ENCODE assay signal across 13 cellular contexts in the genomic region with DNA sequence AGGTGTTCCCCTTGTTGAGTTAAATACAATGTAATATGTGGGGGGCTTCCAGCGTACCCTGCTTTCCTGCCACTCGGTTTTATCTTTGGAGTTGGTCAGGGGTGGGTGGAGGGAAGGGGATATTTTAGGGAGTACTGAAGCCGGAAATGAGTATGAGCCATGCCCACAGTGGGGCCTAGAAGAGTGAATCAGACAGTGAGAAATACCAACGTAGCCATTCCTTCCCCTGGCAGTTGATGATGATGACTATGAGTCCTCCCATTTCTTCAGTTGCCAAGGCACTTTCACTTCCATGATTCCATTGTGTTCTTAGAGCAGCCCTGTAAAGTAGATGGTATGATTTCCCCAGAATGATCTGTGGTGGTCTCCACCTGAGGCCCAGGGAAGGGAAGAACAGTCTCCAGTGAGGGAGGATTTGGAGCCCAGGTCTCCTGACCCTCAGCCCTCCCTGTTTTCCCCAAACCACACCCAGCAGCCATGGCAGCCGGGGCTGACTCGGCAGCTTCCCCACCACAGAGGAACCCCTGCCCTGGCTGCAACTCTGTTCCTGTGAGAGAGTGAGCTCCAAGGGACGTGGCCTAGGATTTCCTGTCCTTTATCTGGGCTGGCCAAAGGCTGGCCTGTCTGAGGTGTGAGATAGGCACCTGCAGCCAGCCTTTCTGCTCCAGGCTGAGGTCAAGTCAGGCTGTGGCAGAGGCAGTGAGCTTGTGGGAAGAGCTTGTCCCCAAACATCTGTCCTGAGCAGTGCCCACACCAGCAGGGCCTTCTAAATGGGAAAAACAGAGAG. TPM values are rescaled to one million over a fixed set of nuclear protein-coding genes. Genes with fewer than 3 reads are reported as not detected.
DNase-seq lines count a peak whose midpoint lies in the region; ATAC-seq and TF ChIP-seq lines count a peak whose summit lies in the region.
"Had no signal": no experiment of that assay in that cellular context is flagged by ENCODE, and none has a peak within 500 bp of the region (broad histone marks: within the 10 kb centered on the region; RNA-seq: fewer than 3 reads in every experiment).

No MANE protein-coding gene starts in this region.

- no peak overlapping the region for H3K4me3 ChIP-seq in AG09309 (ENCODE audit: control insufficient read depth, low read depth, low read length)

- ATAC-seq in HG03469 (IDR thresholded peaks at IDR 0.05; ENCODE audit: unreplicated experiment): no peak
- ATAC-seq: naive thymus-derived CD8-positive, alpha-beta T cell had no signal

- no peak for TF ChIP-seq CTCF in AG09309 (IDR thresholded peaks at IDR 0.05; ENCODE audit: control insufficient read depth, insufficient read depth, low read depth, low read length, missing control alignments)

- DNase-seq in AG09309 (ENCODE audit: low read depth) (peak; percentile 24), M059J (ENCODE audit: low read depth) (peak; percentile 93), astrocyte of the hippocampus (ENCODE audit: low read depth, low spot score) (peak; percentile 20), kidney tubule cell (ENCODE audit: low spot score) (peak; percentile 84), cortex of kidney (lab: John Stamatoyannopoulos, UW) (no peak), NCI-H524 treated with DMSO at 0.1 percent for 48 hours (lab: John Stamatoyannopoulos, UW) (no peak)
- no peak for DNase-seq in activated CD4-positive, alpha-beta T cell treated with anti-CD3 and anti-CD28 coated beads, Interleukin-2, amount 50 U/mL, for 1 hour
- DNase-seq: activated T-cell treated with anti-CD3 and anti-CD28 coated beads, Interleukin-2, amount 50 U/mL, for 48 hours; hippocampal formation; KG1; naive thymus-derived CD8-positive, alpha-beta T cell; NCI-H526 treated with DMSO at 0.1 percent for 48 hours had no signal

RNA-seq across cellular contexts. Expression of gene STARD8, which starts 52.7 kb away (rescaled TPM):
- total RNA-seq in M059J (2014; rRNA removed; shearing (Covaris generic)): 9.5 and 14.4 TPM in 2 replicates

Comparison
In these comparisons a context has a peak if more than half of its experiments do, and no peak if none do; other contexts are left out.
1. DNase-seq: peak in AG09309 (single experiment), M059J (single experiment), astrocyte of the hippocampus (single experiment) and kidney tubule cell (single experiment); none in cortex of kidney (single experiment), activated CD4-positive, alpha-beta T cell treated with anti-CD3 and anti-CD28 coated beads, Interleukin-2, amount 50 U/mL, for 1 hour (single experiment) and NCI-H524 treated with DMSO at 0.1 percent for 48 hours (single experiment).